Comparison of ENCODE assay signal across 14 cellular contexts in the genomic region with DNA sequence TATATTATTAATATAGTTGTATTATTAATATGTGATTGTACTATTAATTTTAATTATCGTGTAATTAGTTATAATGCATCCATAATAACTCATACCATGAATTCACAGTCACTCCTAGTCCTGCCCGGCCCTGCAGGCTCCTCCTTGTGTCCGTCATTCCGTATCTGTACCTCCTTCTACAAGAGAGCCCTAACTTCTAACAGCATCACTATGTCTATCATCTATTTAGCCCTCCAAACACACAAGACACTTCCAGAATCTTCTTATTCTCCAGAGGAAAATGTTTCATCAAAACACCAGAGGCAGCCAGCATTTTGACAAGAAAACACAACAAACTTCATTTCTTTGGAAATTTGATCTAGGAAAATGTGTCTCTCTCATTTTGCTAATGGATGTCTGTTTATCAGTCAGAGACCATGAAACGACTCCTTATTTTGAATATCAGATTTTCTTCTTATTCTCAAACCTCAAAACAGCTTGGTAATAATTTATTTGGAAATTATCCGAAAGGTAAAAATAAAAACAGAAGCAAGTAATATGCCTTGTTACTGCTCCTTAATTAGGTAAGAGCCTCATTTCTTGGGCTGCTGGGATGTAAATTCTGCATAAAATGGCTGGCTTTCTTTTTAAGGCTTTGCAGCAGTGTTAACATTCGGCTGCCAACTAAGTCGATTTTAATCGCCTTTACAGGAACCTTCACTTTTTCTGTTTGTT. TPM values are rescaled to one million over a fixed set of nuclear protein-coding genes. Genes with fewer than 3 reads are reported as not detected.
A peak's percentile ranks its signal among the peaks of the same experiment; 100 is the strongest.
DNase-seq lines count a peak whose midpoint lies in the region; TF ChIP-seq lines count a peak whose summit lies in the region.
"Had no signal": no experiment of that assay in that cellular context is flagged by ENCODE, and none has a peak within 500 bp of the region (broad histone marks: within the 10 kb centered on the region; RNA-seq: fewer than 3 reads in every experiment).

No MANE protein-coding gene starts in this region.

- H3K4me3 ChIP-seq in PC-9 (peak overlapping the region; percentile 44; the same call in 1 of the 2 replicates), epithelial cell of proximal tubule (ENCODE audit: low read depth, low read length) (peak overlapping the region; percentile 34), neuronal stem cell (ENCODE audit: low read length in 2 of 2) (no peak overlapping the region)

- POLR2A ChIA-PET in PC-9 (lab: Charles Lee; ENCODE audit: unreplicated experiment), result interaction anchor here (0.6 to 0.9 kb wide), 2 partner anchors 39 to 491 kb away, joined by 3 to 4 read pairs; no protein-coding TSS in a partner anchor

- no peak overlapping the region for H2BK15ac ChIP-seq in neuronal stem cell (ENCODE audit: low read length)

- H3K9me3 ChIP-seq in PC-9 (ENCODE audit: insufficient read depth, low read depth), result no peaks in the 10 kb centered on the region
- peaks cover 0 to 2% of the 10 kb centered on the region in 2 donors for H3K9me3 ChIP-seq in neuronal stem cell (replicated peaks in 1 of 2; ENCODE audit: control insufficient read depth in 2 of 2, insufficient read depth in 1 of 2, low read depth in 1 of 2, low read length in 2 of 2)
- H3K9me3 ChIP-seq: ascending aorta had no signal

- H2BK5ac ChIP-seq in neuronal stem cell (ENCODE audit: low read length), result no peak overlapping the region

- DNase-seq in PC-9 (no peak), epithelial cell of proximal tubule (ENCODE audit: low read depth) (no peak), neuronal stem cell (ENCODE audit: low spot score) (no peak), retina (no peak), KG1 (lab: John Stamatoyannopoulos, UW) (no peak), SIG-M5 treated with dmso at 0.1 percent for 504 hours (lab: John Stamatoyannopoulos, UW; ENCODE audit: unreplicated experiment) (no peak), NCI-H2029 (lab: John Stamatoyannopoulos, UW) (no peak)
- DNase-seq: activated CD4-positive, alpha-beta T cell treated with anti-CD3 and anti-CD28 coated beads for 48 hours; activated T-cell treated with anti-CD3 and anti-CD28 coated beads, Interleukin-2, amount 50 U/mL, for 48 hours; effector CD4-positive, alpha-beta T cell; stimulated activated CD4-positive, alpha-beta T cell treated with anti-CD3 and anti-CD28 coated beads, Interleukin-4, amount 100 ng/mL, for 24 hours; stimulated activated naive B cell treated with anti-CD40 and anti-IgM and Interleukin-4, amounts not matched to agents 10 μg/mL and 1 μg/mL and 100 μg/mL, for 72 hours; T-helper 1 cell had no signal

- H4K91ac ChIP-seq in neuronal stem cell (ENCODE audit: low read depth, low read length, poor library complexity), result no peak overlapping the region

- no peaks in the 10 kb centered on the region for H4K20me1 ChIP-seq in PC-9 (ENCODE audit: insufficient read depth)

- H2BK120ac ChIP-seq in neuronal stem cell (ENCODE audit: low read depth, low read length), result no peak overlapping the region

- H3K36me3 ChIP-seq in PC-9 (ENCODE audit: low read depth), result no peaks in the 10 kb centered on the region
- no peaks in the 10 kb centered on the region for H3K36me3 ChIP-seq in neuronal stem cell (replicated peaks in 1 of 2; ENCODE audit: control insufficient read depth in 2 of 2, insufficient read depth in 2 of 2, low read length in 2 of 2)
- H3K36me3 ChIP-seq: ascending aorta had no signal

- no peak overlapping the region for H3K23ac ChIP-seq in neuronal stem cell (ENCODE audit: low read depth, low read length, poor library complexity)

- no peak overlapping the region for H3K14ac ChIP-seq in neuronal stem cell (ENCODE audit: low read length)

- TF ChIP-seq CTCF in PC-9 (conservative IDR thresholded peaks at IDR 0.05), result no peak
- no peak for TF ChIP-seq CTCF in epithelial cell of proximal tubule (conservative IDR thresholded peaks at IDR 0.05; ENCODE audit: low read depth, low read length)

- CTCF ChIA-PET in PC-9 (lab: Charles Lee), result interaction anchor here (0.6 kb wide), 1 partner anchor 271 kb away, joined by 4 read pairs; no protein-coding TSS in a partner anchor

- H3K27me3 ChIP-seq in PC-9 (ENCODE audit: insufficient read depth, low read depth) (no peaks in the 10 kb centered on the region), neuronal stem cell (ENCODE audit: control insufficient read depth in 3 of 3, insufficient read depth in 3 of 3, low read depth in 1 of 3, low read length in 3 of 3) (peaks cover 0 to 42% (median 0%) of the 10 kb centered on the region in 3 experiments)
- H3K27me3 ChIP-seq: ascending aorta had no signal

- WGBS in neuronal stem cell (ENCODE audit: extremely low coverage in 2 of 2, insufficient read length in 2 of 2, insufficient replicate concordance in 1 of 2), 2 donors, result no CpG with 5 or more reads among the region's 9 CpGs

- intact Hi-C loops in PC-9 (cut with micrococcal nuclease; ENCODE audit: unreplicated experiment), result no loop called here

- H2AK5ac ChIP-seq in neuronal stem cell (ENCODE audit: low read depth, low read length), result no peak overlapping the region

- no peak overlapping the region for H4K8ac ChIP-seq in neuronal stem cell (ENCODE audit: low read depth, low read length)

- no peaks in the 10 kb centered on the region for H3K9me2 ChIP-seq in PC-9 (ENCODE audit: insufficient read depth)

- H3K18ac ChIP-seq in neuronal stem cell (ENCODE audit: low read length), result no peak overlapping the region

- H3K4me1 ChIP-seq in PC-9 (replicated peaks; ENCODE audit: insufficient read depth) (peaks cover 39% of the 10 kb centered on the region), neuronal stem cell (ENCODE audit: control insufficient read depth in 2 of 2, insufficient read depth in 1 of 2, low read depth in 1 of 2, low read length in 2 of 2) (peaks cover 0 to 8% of the 10 kb centered on the region in 2 donors)

- no peaks in the 10 kb centered on the region for H3K79me2 ChIP-seq in PC-9 (ENCODE audit: low read depth)

- no peak overlapping the region for H3K9ac ChIP-seq in neuronal stem cell (ENCODE audit: low read depth, low read length, poor library complexity)

- H3K4ac ChIP-seq in neuronal stem cell (ENCODE audit: low read length), result no peak overlapping the region

- peak overlapping the region; percentile 76 for H3K4me2 ChIP-seq in PC-9
- no peak overlapping the region for H3K4me2 ChIP-seq in neuronal stem cell (ENCODE audit: insufficient read depth, low read length, poor library complexity, severe bottlenecking)

- BruUV-seq in PC-9 (replicated peaks; lab: Mats Ljungman, UMichigan), result TSS peak; percentile 86

- H3K79me1 ChIP-seq in neuronal stem cell (ENCODE audit: low read depth, low read length), result no peaks in the 10 kb centered on the region

- peaks cover 12% of the 10 kb centered on the region for H3F3A ChIP-seq in PC-9 (ENCODE audit: insufficient read depth, low read depth)

- H2AFZ ChIP-seq in PC-9 (peak overlapping the region; percentile 76), neuronal stem cell (ENCODE audit: low read length) (no peak overlapping the region)

- H3K27ac ChIP-seq in PC-9 (peak overlapping the region; percentile 78), neuronal stem cell (replicated peaks; ENCODE audit: low read length) (peak overlapping the region; percentile 61)
- H3K27ac ChIP-seq: ascending aorta had no signal

- no peak overlapping the region for H2BK12ac ChIP-seq in neuronal stem cell (ENCODE audit: low read length)

RNA-seq across cellular contexts. Expression of a gene that starts 23.1 kb away (rescaled TPM):
- 2.0 and 8.1 TPM in 2 replicates for total RNA-seq in PC-9 (2021)
- 3.7 and 3.9 TPM in 2 replicates for total RNA-seq in epithelial cell of proximal tubule
- 23.1 TPM for polyA plus RNA-seq in neuronal stem cell (2013, experiment 1 of 2)
- polyA plus RNA-seq in neuronal stem cell (2013, experiment 2 of 2), result 21.3 TPM

RNA-seq across cellular contexts. Expression of a gene that starts 32.2 kb away (rescaled TPM):
- total RNA-seq in PC-9 (2021) (0.35 and 2.0 TPM in 2 replicates), epithelial cell of proximal tubule (0.81 TPM in 1 of 2 replicates, not detected in the other)
- polyA plus RNA-seq in neuronal stem cell (2013, experiment 1 of 2), result 2.5 TPM
- 2.6 TPM for polyA plus RNA-seq in neuronal stem cell (2013, experiment 2 of 2)

Comparison
In these comparisons a context has a peak if more than half of its experiments do, and no peak if none do; other contexts are left out.
1. H3K4me3 ChIP-seq: peak in PC-9 (single experiment) and epithelial cell of proximal tubule (single experiment); none in neuronal stem cell (0 of 2).